2 cellular contexts compared by ENCODE assay signal in genomic region chr18:67876866-67877265, GRCh38.
TF ChIP-seq lines count a peak whose summit lies in the region.

No MANE protein-coding gene starts in this region.

TF ChIP-seq in SK-N-SH, 30 proteins besides CTCF, POLR2A, EP300 and RAD21 (continued from another document):
- TF ChIP-seq PBX3 (IDR thresholded peaks at IDR 0.05) (no peak), NRF1 (IDR thresholded peaks at IDR 0.05; ENCODE audit: low read depth, low read length) (no peak), FOXJ3 (CRISPR knock-in tag; IDR thresholded peaks at IDR 0.05) (no peak), POLR2AphosphoS5 (IDR thresholded peaks at IDR 0.05; ENCODE audit: low read depth, low read length) (no peak), RXRA (IDR thresholded peaks at IDR 0.05; ENCODE audit: borderline replicate concordance, low read depth) (no peak), USF1 (IDR thresholded peaks at IDR 0.05; ENCODE audit: borderline replicate concordance, low read depth) (no peak)

TF ChIP-seq in SK-N-SH treated with all-trans-retinoic acid at 6 μM for 48 hours, 23 proteins besides CTCF, POLR2A, EP300 and RAD21 (continued from another document):
- no peak for TF ChIP-seq CSRNP3 (CRISPR knock-in tag; IDR thresholded peaks at IDR 0.05)
